ENCODE assay signal across 8 cellular contexts in genomic region chr22:38467904-38468760, GRCh38. TPM values are rescaled to one million over a fixed set of nuclear protein-coding genes. Genes with fewer than 3 reads are reported as not detected.
DNase-seq lines count a peak whose midpoint lies in the region; ATAC-seq and TF ChIP-seq lines count a peak whose summit lies in the region.

Gene KDELR3 (plus strand): TSS chr22:38468096. CDS start chr22:38468234, 138 bp downstream.

- peak within 1 kb of the TSS; percentile 69 to 83 for H3K9ac ChIP-seq in duodenal mucosa (ENCODE audit: low read depth in 1 of 2, low read length in 2 of 2)

- peak; percentile 48 for ATAC-seq in HG02885 (IDR thresholded peaks at IDR 0.05; ENCODE audit: poor library complexity, unreplicated experiment)
- peak; percentile 89 to 95 for ATAC-seq in lower lobe of right lung
- ATAC-seq in GM21619 (IDR thresholded peaks at IDR 0.05; ENCODE audit: unreplicated experiment) = no peak

- no peaks in the 10 kb centered on the region for H3K4me1 ChIP-seq in BE2C
- H3K4me1 ChIP-seq in duodenal mucosa (ENCODE audit: control insufficient read depth in 1 of 2, insufficient read depth in 2 of 2, low read length in 2 of 2) = peaks cover 11 to 21% of the 10 kb centered on the region in 2 donors
- H3K4me1 ChIP-seq in lower lobe of right lung = peaks cover 17% of the 10 kb centered on the region

- no peaks in the 10 kb centered on the region for H3K36me3 ChIP-seq in BE2C
- no peaks in the 10 kb centered on the region for H3K36me3 ChIP-seq in duodenal mucosa (ENCODE audit: control insufficient read depth in 1 of 2, insufficient read depth in 2 of 2, low read length in 2 of 2)
- H3K36me3 ChIP-seq in lower lobe of right lung = no peaks in the 10 kb centered on the region

- TF ChIP-seq CTCF in BE2C (IDR thresholded peaks at IDR 0.05; ENCODE audit: low read depth, low read length) (peak; percentile 23; the same call in 1 of the 2 replicates), lower lobe of right lung (IDR thresholded peaks at IDR 0.05) (no peak)

- H3K27me3 ChIP-seq in BE2C = no peaks in the 10 kb centered on the region; the same call in 1 of the 2 replicates
- H3K27me3 ChIP-seq in duodenal mucosa (ENCODE audit: control insufficient read depth in 1 of 2, insufficient read depth in 2 of 2, low read length in 2 of 2) = peaks cover 7 to 11% of the 10 kb centered on the region in 2 donors
- peaks cover 17% of the 10 kb centered on the region for H3K27me3 ChIP-seq in lower lobe of right lung (ENCODE audit: low read depth)

- intact Hi-C loops in lower lobe of right lung (cut with DNase I) = no loop called here

- H3K9me3 ChIP-seq in BE2C (no peaks in the 10 kb centered on the region), duodenal mucosa (ENCODE audit: control insufficient read depth in 1 of 2, low read length in 2 of 2) (no peaks in the 10 kb centered on the region), lower lobe of right lung (no peaks in the 10 kb centered on the region)

- H3K27ac ChIP-seq in duodenal mucosa (ENCODE audit: low read depth, low read length) (no peak within 1 kb of the TSS), lower lobe of right lung (peak within 1 kb of the TSS; percentile 69)

- H3K4me3 ChIP-seq in BE2C (ENCODE audit: low read depth, low read length) (peak within 1 kb of the TSS; percentile 48), duodenal mucosa (ENCODE audit: low read depth in 1 of 2, low read length in 2 of 2) (peak within 1 kb of the TSS; percentile 73 to 77), lower lobe of right lung (peak within 1 kb of the TSS; percentile 63)

- DNase-seq in BE2C (peak; percentile 63), lower lobe of right lung (peak; percentile 77)
- peak; percentile 36 to 57 for DNase-seq in activated CD4-positive, alpha-beta T cell treated with anti-CD3 and anti-CD28 coated beads for 24 hours (ENCODE audit: low read depth in 2 of 2)
- DNase-seq in stimulated activated CD8-positive, alpha-beta memory T cell treated with anti-CD3 and anti-CD28 coated beads, Interleukin-15, amount 100 ng/mL, for 24 hours (ENCODE audit: low read depth) = peak; percentile 36
- no peak for DNase-seq in central memory CD4-positive, alpha-beta T cell

RNA-seq across cellular contexts. Expression of gene KDELR3, which starts in this region (rescaled TPM):
- not detected for polyA plus RNA-seq in BE2C (2012; ENCODE audit: insufficient read depth, insufficient read length, low read depth)
- 8.3 TPM for total RNA-seq in lower lobe of right lung
